ENCODE assay signal across 14 cellular contexts in genomic region chr11:108758458-108758857, GRCh38.
"Had no signal": no experiment of that assay in that cellular context is flagged by ENCODE, and none has a peak within 500 bp of the region (broad histone marks: within the 10 kb centered on the region; RNA-seq: fewer than 3 reads in every experiment).

No MANE protein-coding gene starts in this region.

- ATAC-seq: activated T-cell treated with anti-CD3 and anti-CD28 coated beads, Interleukin-2, amount 50 U/mL, for 72 hours; lower lobe of right lung; stimulated activated memory B cell treated with anti-CD40 and anti-IgM and Interleukin-4, amounts not matched to agents 10 μg/mL and 1 μg/mL and 100 μg/mL, for 72 hours had no signal

- H3K4me3 Mint-ChIP-seq: activated CD4-positive, alpha-beta T cell treated with anti-CD3 and anti-CD28 coated beads, Interleukin-2, amount 10 ng/mL, durations not matched to agents 7 days and 5 days; activated naive CD8-positive, alpha-beta T cell treated with anti-CD3 and anti-CD28 coated beads, Interleukin-2, amount 10 ng/mL, durations not matched to agents 7 days and 5 days; activated T-cell treated with anti-CD3 and anti-CD28 coated beads, Interleukin-2, amount 50 U/mL, for 72 hours; neural crest cell; stimulated activated memory B cell treated with anti-CD40 and anti-IgM and Interleukin-4, amounts not matched to agents 10 μg/mL and 1 μg/mL and 100 μg/mL, for 72 hours had no signal

- H3K4me1 Mint-ChIP-seq: activated CD4-positive, alpha-beta T cell treated with anti-CD3 and anti-CD28 coated beads, Interleukin-2, amount 10 ng/mL, durations not matched to agents 7 days and 5 days; activated naive CD8-positive, alpha-beta T cell treated with anti-CD3 and anti-CD28 coated beads, Interleukin-2, amount 10 ng/mL, durations not matched to agents 7 days and 5 days had no signal

- H3K9me3 Mint-ChIP-seq: activated T-cell treated with anti-CD3 and anti-CD28 coated beads, Interleukin-2, amount 50 U/mL, for 72 hours; neural crest cell; stimulated activated memory B cell treated with anti-CD40 and anti-IgM and Interleukin-4, amounts not matched to agents 10 μg/mL and 1 μg/mL and 100 μg/mL, for 72 hours had no signal

- H3K27ac Mint-ChIP-seq: activated CD4-positive, alpha-beta T cell treated with anti-CD3 and anti-CD28 coated beads, Interleukin-2, amount 10 ng/mL, durations not matched to agents 7 days and 5 days; activated naive CD8-positive, alpha-beta T cell treated with anti-CD3 and anti-CD28 coated beads, Interleukin-2, amount 10 ng/mL, durations not matched to agents 7 days and 5 days; activated T-cell treated with anti-CD3 and anti-CD28 coated beads, Interleukin-2, amount 50 U/mL, for 72 hours; stimulated activated memory B cell treated with anti-CD40 and anti-IgM and Interleukin-4, amounts not matched to agents 10 μg/mL and 1 μg/mL and 100 μg/mL, for 72 hours had no signal

- H3K27ac ChIP-seq: lower lobe of right lung had no signal

- H3K4me3 ChIP-seq: lower lobe of right lung had no signal

- DNase-seq: activated CD4-positive, alpha-beta T cell treated with anti-CD3 and anti-CD28 coated beads, Interleukin-2, amount 10 ng/mL, durations not matched to agents 7 days and 5 days; activated CD4-positive, CD25-positive, alpha-beta regulatory T cell; activated CD8-positive, alpha-beta memory T cell treated with anti-CD3 and anti-CD28 coated beads, Interleukin-2, amount 50 U/mL, for 48 hours; activated naive CD8-positive, alpha-beta T cell treated with anti-CD3 and anti-CD28 coated beads, Interleukin-2, amount 10 ng/mL, durations not matched to agents 7 days and 5 days; activated T-cell treated with anti-CD3 and anti-CD28 coated beads, Interleukin-2, amount 50 U/mL, for 72 hours; aorta; cerebellar nuclear complex; effector memory CD4-positive, alpha-beta T cell; glutamatergic neuron; hypothalamus; lower lobe of right lung; midbrain had no signal

- H3K36me3 ChIP-seq: lower lobe of right lung had no signal

- H3K27me3 Mint-ChIP-seq: activated CD4-positive, alpha-beta T cell treated with anti-CD3 and anti-CD28 coated beads, Interleukin-2, amount 10 ng/mL, durations not matched to agents 7 days and 5 days; activated naive CD8-positive, alpha-beta T cell treated with anti-CD3 and anti-CD28 coated beads, Interleukin-2, amount 10 ng/mL, durations not matched to agents 7 days and 5 days; stimulated activated memory B cell treated with anti-CD40 and anti-IgM and Interleukin-4, amounts not matched to agents 10 μg/mL and 1 μg/mL and 100 μg/mL, for 72 hours had no signal
